ENCODE assay signal across 1 cellular context in genomic region chr11:8328848-8329330, GRCh38.
TF ChIP-seq lines count a peak whose summit lies in the region.

No MANE protein-coding gene starts in this region.

TF ChIP-seq in HepG2, 621 proteins besides CTCF, POLR2A, EP300 and RAD21 (continued from another document and continues in another):
- no peak for TF ChIP-seq KIAA2018 (CRISPR knock-in tag; IDR thresholded peaks at IDR 0.05; ENCODE audit: borderline replicate concordance)
- TF ChIP-seq HOMEZ (CRISPR knock-in tag; IDR thresholded peaks at IDR 0.05; ENCODE audit: low read depth): peak; percentile 59; the same call in 1 of the 2 replicates
- peak; percentile 94 for TF ChIP-seq FOSL2 (CRISPR knock-in tag; IDR thresholded peaks at IDR 0.05)
- 0 out of 2 replicates have a peak, but pooled peaks have one; percentile 23 for TF ChIP-seq HOXA3 (CRISPR knock-in tag; IDR thresholded peaks at IDR 0.05)
- no peak for TF ChIP-seq MTF1 (CRISPR knock-in tag; IDR thresholded peaks at IDR 0.05)
- TF ChIP-seq HNRNPL (IDR thresholded peaks at IDR 0.05; ENCODE audit: low read depth, low read length): peak; percentile 92
- no peak for TF ChIP-seq BATF2 (CRISPR knock-in tag; IDR thresholded peaks at IDR 0.05)
- TF ChIP-seq XRCC5 (optimal IDR thresholded peaks at IDR 0.05; ENCODE audit: low read length): peak; percentile 70
- no peak for TF ChIP-seq IRF2 (CRISPR knock-in tag; IDR thresholded peaks at IDR 0.05)
- TF ChIP-seq CBX5 (CRISPR knock-in tag; IDR thresholded peaks at IDR 0.05; ENCODE audit: borderline replicate concordance): peak; percentile 58; the same call in 1 of the 2 replicates
- TF ChIP-seq THYN1 (CRISPR knock-in tag; IDR thresholded peaks at IDR 0.05; ENCODE audit: borderline replicate concordance, low read depth): no peak
- no peak for TF ChIP-seq ZHX2 (IDR thresholded peaks at IDR 0.05; ENCODE audit: low read depth)
- TF ChIP-seq ZHX2 (CRISPR knock-in tag; IDR thresholded peaks at IDR 0.05; ENCODE audit: borderline replicate concordance): no peak
- 0 out of 2 replicates have a peak, but pooled peaks have one; percentile 17 for TF ChIP-seq RXRB (CRISPR knock-in tag; IDR thresholded peaks at IDR 0.05; ENCODE audit: borderline replicate concordance)
- peak; percentile 29; the same call in 1 of the 2 replicates for TF ChIP-seq SAP130 (CRISPR knock-in tag; IDR thresholded peaks at IDR 0.05; ENCODE audit: low read depth)
- no peak for TF ChIP-seq ZNF629 (CRISPR knock-in tag; conservative IDR thresholded peaks at IDR 0.05)
- TF ChIP-seq ARID3A (IDR thresholded peaks at IDR 0.05; ENCODE audit: low read depth, low read length): 0 out of 2 replicates have a peak, but pooled peaks have one; percentile 44
- TF ChIP-seq ZNF513 (CRISPR knock-in tag; conservative IDR thresholded peaks at IDR 0.05): no peak
- TF ChIP-seq PBX3 (CRISPR knock-in tag; IDR thresholded peaks at IDR 0.05; ENCODE audit: borderline replicate concordance): no peak
- peak; percentile 13; the same call in 1 of the 2 replicates for TF ChIP-seq JUND (CRISPR knock-in tag; IDR thresholded peaks at IDR 0.05)
- no peak for TF ChIP-seq SP4 (CRISPR knock-in tag; IDR thresholded peaks at IDR 0.05)
- TF ChIP-seq HMGXB4 (CRISPR knock-in tag; IDR thresholded peaks at IDR 0.05; ENCODE audit: borderline replicate concordance in 1 of 2, low read depth in 1 of 2): peak in 1 of 2 experiments; percentile 23; a peak in 1 of 4 replicates
- TF ChIP-seq REPIN1 (CRISPR knock-in tag; IDR thresholded peaks at IDR 0.05; ENCODE audit: borderline replicate concordance, low read depth): 0 out of 2 replicates have a peak, but pooled peaks have one; percentile 26
- TF ChIP-seq THAP11 (CRISPR knock-in tag; IDR thresholded peaks at IDR 0.05): 0 out of 2 replicates have a peak, but pooled peaks have one; percentile 13
- TF ChIP-seq TEAD3 (CRISPR knock-in tag; optimal IDR thresholded peaks at IDR 0.05; ENCODE audit: borderline replicate concordance): peak; percentile 27
- no peak for TF ChIP-seq ZBTB49 (CRISPR knock-in tag; IDR thresholded peaks at IDR 0.05; ENCODE audit: borderline replicate concordance)
